In genomic region chr13:94595943-94596574, GRCh38 we compare ENCODE assay signal across 1 cellular context.
TF ChIP-seq lines count a peak whose summit lies in the region.

A gene with protein sequence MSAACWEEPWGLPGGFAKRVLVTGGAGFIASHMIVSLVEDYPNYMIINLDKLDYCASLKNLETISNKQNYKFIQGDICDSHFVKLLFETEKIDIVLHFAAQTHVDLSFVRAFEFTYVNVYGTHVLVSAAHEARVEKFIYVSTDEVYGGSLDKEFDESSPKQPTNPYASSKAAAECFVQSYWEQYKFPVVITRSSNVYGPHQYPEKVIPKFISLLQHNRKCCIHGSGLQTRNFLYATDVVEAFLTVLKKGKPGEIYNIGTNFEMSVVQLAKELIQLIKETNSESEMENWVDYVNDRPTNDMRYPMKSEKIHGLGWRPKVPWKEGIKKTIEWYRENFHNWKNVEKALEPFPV (minus strand): TSS chr13:94596152. CDS start chr13:94596136, 16 bp downstream.

TF ChIP-seq in HepG2, 621 proteins besides CTCF, POLR2A, EP300 and RAD21 (continued from another document and continues in another):
- TF ChIP-seq, protein P1, sequence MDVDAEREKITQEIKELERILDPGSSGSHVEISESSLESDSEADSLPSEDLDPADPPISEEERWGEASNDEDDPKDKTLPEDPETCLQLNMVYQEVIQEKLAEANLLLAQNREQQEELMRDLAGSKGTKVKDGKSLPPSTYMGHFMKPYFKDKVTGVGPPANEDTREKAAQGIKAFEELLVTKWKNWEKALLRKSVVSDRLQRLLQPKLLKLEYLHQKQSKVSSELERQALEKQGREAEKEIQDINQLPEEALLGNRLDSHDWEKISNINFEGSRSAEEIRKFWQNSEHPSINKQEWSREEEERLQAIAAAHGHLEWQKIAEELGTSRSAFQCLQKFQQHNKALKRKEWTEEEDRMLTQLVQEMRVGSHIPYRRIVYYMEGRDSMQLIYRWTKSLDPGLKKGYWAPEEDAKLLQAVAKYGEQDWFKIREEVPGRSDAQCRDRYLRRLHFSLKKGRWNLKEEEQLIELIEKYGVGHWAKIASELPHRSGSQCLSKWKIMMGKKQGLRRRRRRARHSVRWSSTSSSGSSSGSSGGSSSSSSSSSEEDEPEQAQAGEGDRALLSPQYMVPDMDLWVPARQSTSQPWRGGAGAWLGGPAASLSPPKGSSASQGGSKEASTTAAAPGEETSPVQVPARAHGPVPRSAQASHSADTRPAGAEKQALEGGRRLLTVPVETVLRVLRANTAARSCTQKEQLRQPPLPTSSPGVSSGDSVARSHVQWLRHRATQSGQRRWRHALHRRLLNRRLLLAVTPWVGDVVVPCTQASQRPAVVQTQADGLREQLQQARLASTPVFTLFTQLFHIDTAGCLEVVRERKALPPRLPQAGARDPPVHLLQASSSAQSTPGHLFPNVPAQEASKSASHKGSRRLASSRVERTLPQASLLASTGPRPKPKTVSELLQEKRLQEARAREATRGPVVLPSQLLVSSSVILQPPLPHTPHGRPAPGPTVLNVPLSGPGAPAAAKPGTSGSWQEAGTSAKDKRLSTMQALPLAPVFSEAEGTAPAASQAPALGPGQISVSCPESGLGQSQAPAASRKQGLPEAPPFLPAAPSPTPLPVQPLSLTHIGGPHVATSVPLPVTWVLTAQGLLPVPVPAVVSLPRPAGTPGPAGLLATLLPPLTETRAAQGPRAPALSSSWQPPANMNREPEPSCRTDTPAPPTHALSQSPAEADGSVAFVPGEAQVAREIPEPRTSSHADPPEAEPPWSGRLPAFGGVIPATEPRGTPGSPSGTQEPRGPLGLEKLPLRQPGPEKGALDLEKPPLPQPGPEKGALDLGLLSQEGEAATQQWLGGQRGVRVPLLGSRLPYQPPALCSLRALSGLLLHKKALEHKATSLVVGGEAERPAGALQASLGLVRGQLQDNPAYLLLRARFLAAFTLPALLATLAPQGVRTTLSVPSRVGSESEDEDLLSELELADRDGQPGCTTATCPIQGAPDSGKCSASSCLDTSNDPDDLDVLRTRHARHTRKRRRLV (CRISPR knock-in tag; IDR thresholded peaks at IDR 0.05) = peak; percentile 69; the same call in 1 of the 2 replicates
- peak; percentile 49 for TF ChIP-seq TAF15 (IDR thresholded peaks at IDR 0.05; ENCODE audit: low read depth, low read length, poor library complexity, severe bottlenecking)
- TF ChIP-seq PITX1 (CRISPR knock-in tag; IDR thresholded peaks at IDR 0.05) = peak; percentile 75; the same call in 1 of the 2 replicates
- TF ChIP-seq ZNF839 (CRISPR knock-in tag; IDR thresholded peaks at IDR 0.05; ENCODE audit: borderline replicate concordance) = peak; percentile 84; the same call in 1 of the 2 replicates
- TF ChIP-seq REL (CRISPR knock-in tag; conservative IDR thresholded peaks at IDR 0.05) = no peak
- no peak for TF ChIP-seq ZFP36L2 (CRISPR knock-in tag; IDR thresholded peaks at IDR 0.05)
- TF ChIP-seq ZSCAN9 (CRISPR knock-in tag; IDR thresholded peaks at IDR 0.05; ENCODE audit: borderline replicate concordance) = peak; percentile 70; the same call in 1 of the 2 replicates
- peak; percentile 83 for TF ChIP-seq ZNF331 (CRISPR knock-in tag; IDR thresholded peaks at IDR 0.05)
- TF ChIP-seq ZNF34 (CRISPR knock-in tag; IDR thresholded peaks at IDR 0.05; ENCODE audit: borderline replicate concordance) = no peak
- TF ChIP-seq ZNF160 (CRISPR knock-in tag; IDR thresholded peaks at IDR 0.05) = no peak
- TF ChIP-seq HNF1A (IDR thresholded peaks at IDR 0.05; ENCODE audit: low read depth) = no peak
- TF ChIP-seq HNF1A (CRISPR knock-in tag; IDR thresholded peaks at IDR 0.05; ENCODE audit: borderline replicate concordance) = 0 out of 2 replicates have a peak, but pooled peaks have one; percentile 28
- TF ChIP-seq MAZ (IDR thresholded peaks at IDR 0.05; ENCODE audit: borderline replicate concordance, low read depth, low read length) = no peak
- peak; percentile 77 for TF ChIP-seq MAZ (CRISPR knock-in tag; IDR thresholded peaks at IDR 0.05; ENCODE audit: low read depth)
- no peak for TF ChIP-seq FOXO4 (CRISPR knock-in tag; conservative IDR thresholded peaks at IDR 0.05)
- TF ChIP-seq ZNF550 (CRISPR knock-in tag; IDR thresholded peaks at IDR 0.05; ENCODE audit: borderline replicate concordance) = 0 out of 2 replicates have a peak, but pooled peaks have one; percentile 58
- peak; percentile 93 for TF ChIP-seq ZMYM4 (CRISPR knock-in tag; IDR thresholded peaks at IDR 0.05)
- TF ChIP-seq NFYB (CRISPR knock-in tag; IDR thresholded peaks at IDR 0.05) = peak; percentile 43; the same call in 1 of the 2 replicates
- TF ChIP-seq SPEN (CRISPR knock-in tag; IDR thresholded peaks at IDR 0.05; ENCODE audit: low read depth) = peak; percentile 56; the same call in 1 of the 2 replicates
- peak; percentile 92 for TF ChIP-seq KMT2A (CRISPR knock-in tag; IDR thresholded peaks at IDR 0.05)
- peak; percentile 94 for TF ChIP-seq ETV5 (CRISPR knock-in tag; IDR thresholded peaks at IDR 0.05; ENCODE audit: borderline replicate concordance)
- TF ChIP-seq ZNF496 (CRISPR knock-in tag; IDR thresholded peaks at IDR 0.05; ENCODE audit: insufficient replicate concordance) = no peak
- TF ChIP-seq CEBPG (CRISPR knock-in tag; IDR thresholded peaks at IDR 0.05) = peak; percentile 13; the same call in 1 of the 2 replicates
- peak; percentile 90 for TF ChIP-seq ZNF501 (CRISPR knock-in tag; IDR thresholded peaks at IDR 0.05)
- peak; percentile 61; the same call in 1 of the 2 replicates for TF ChIP-seq KAT7 (CRISPR knock-in tag; IDR thresholded peaks at IDR 0.05; ENCODE audit: borderline replicate concordance)
- TF ChIP-seq ZNF446 (CRISPR knock-in tag; IDR thresholded peaks at IDR 0.05) = no peak
- no peak for TF ChIP-seq ZNF674 (CRISPR knock-in tag; IDR thresholded peaks at IDR 0.05; ENCODE audit: low read depth)
- 0 out of 2 replicates have a peak, but pooled peaks have one; percentile 21 for TF ChIP-seq ZNF609 (CRISPR knock-in tag; IDR thresholded peaks at IDR 0.05; ENCODE audit: borderline replicate concordance)
- TF ChIP-seq ERF (CRISPR knock-in tag; IDR thresholded peaks at IDR 0.05) = peak; percentile 79
- peak; percentile 59 for TF ChIP-seq ZFY (CRISPR knock-in tag; IDR thresholded peaks at IDR 0.05)
- TF ChIP-seq ELF3 (CRISPR knock-in tag; IDR thresholded peaks at IDR 0.05) = peak; percentile 70
- TF ChIP-seq, protein P2, sequence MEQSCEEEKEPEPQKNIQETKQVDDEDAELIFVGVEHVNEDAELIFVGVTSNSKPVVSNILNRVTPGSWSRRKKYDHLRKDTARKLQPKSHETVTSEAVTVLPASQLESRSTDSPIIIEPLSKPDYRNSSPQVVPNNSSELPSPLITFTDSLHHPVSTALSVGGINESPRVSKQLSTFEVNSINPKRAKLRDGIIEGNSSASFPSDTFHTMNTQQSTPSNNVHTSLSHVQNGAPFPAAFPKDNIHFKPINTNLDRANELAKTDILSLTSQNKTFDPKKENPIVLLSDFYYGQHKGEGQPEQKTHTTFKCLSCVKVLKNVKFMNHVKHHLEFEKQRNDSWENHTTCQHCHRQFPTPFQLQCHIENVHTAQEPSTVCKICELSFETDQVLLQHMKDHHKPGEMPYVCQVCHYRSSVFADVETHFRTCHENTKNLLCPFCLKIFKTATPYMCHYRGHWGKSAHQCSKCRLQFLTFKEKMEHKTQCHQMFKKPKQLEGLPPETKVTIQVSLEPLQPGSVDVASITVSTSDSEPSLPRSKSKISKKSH (CRISPR knock-in tag; IDR thresholded peaks at IDR 0.05; ENCODE audit: borderline replicate concordance) = peak; percentile 83; the same call in 1 of the 2 replicates
- TF ChIP-seq SOX6 (IDR thresholded peaks at IDR 0.05) = no peak
- peak; percentile 53; the same call in 1 of the 2 replicates for TF ChIP-seq SOX6 (CRISPR knock-in tag; IDR thresholded peaks at IDR 0.05)
- peak; percentile 29; the same call in 1 of the 2 replicates for TF ChIP-seq ZNF329 (CRISPR knock-in tag; IDR thresholded peaks at IDR 0.05; ENCODE audit: low read depth)
- TF ChIP-seq FOXJ3 (CRISPR knock-in tag; IDR thresholded peaks at IDR 0.05; ENCODE audit: borderline replicate concordance) = no peak
- 0 out of 2 replicates have a peak, but pooled peaks have one; percentile 22 for TF ChIP-seq ARNTL (CRISPR knock-in tag; IDR thresholded peaks at IDR 0.05)
- TF ChIP-seq CBFB (CRISPR knock-in tag; IDR thresholded peaks at IDR 0.05) = peak; percentile 24; the same call in 1 of the 2 replicates
- peak; percentile 42; the same call in 1 of the 2 replicates for TF ChIP-seq HDAC2 (CRISPR knock-in tag; IDR thresholded peaks at IDR 0.05)
- TF ChIP-seq FOXA3 (CRISPR knock-in tag; IDR thresholded peaks at IDR 0.05) = peak; percentile 61
- no peak for TF ChIP-seq NONO (IDR thresholded peaks at IDR 0.05)
- TF ChIP-seq NONO (CRISPR knock-in tag; conservative IDR thresholded peaks at IDR 0.05) = 0 out of 2 replicates have a peak, but pooled peaks have one; percentile 57
- TF ChIP-seq ZNF547 (CRISPR knock-in tag; IDR thresholded peaks at IDR 0.05) = no peak; the same call in 1 of the 2 replicates
- peak; percentile 80 for TF ChIP-seq FOXK1 (CRISPR knock-in tag; IDR thresholded peaks at IDR 0.05; ENCODE audit: borderline replicate concordance, low read depth)
- TF ChIP-seq ZNF232 (CRISPR knock-in tag; IDR thresholded peaks at IDR 0.05; ENCODE audit: borderline replicate concordance) = peak; percentile 42; the same call in 1 of the 2 replicates
- peak; percentile 88; the same call in 1 of the 2 replicates for TF ChIP-seq GLI4 (CRISPR knock-in tag; IDR thresholded peaks at IDR 0.05; ENCODE audit: borderline replicate concordance)
- no peak for TF ChIP-seq FOXP1 (IDR thresholded peaks at IDR 0.05)
- TF ChIP-seq FOXP1 (CRISPR knock-in tag; IDR thresholded peaks at IDR 0.05) = 0 out of 2 replicates have a peak, but pooled peaks have one; percentile 15
- peak; percentile 76; the same call in 1 of the 2 replicates for TF ChIP-seq ZSCAN31 (CRISPR knock-in tag; IDR thresholded peaks at IDR 0.05; ENCODE audit: low read depth)
- peak; percentile 59 for TF ChIP-seq ASH2L (IDR thresholded peaks at IDR 0.05; ENCODE audit: insufficient read length, low read depth, low read length)
